ENCODE assay signal across 11 cellular contexts in the genomic region with DNA sequence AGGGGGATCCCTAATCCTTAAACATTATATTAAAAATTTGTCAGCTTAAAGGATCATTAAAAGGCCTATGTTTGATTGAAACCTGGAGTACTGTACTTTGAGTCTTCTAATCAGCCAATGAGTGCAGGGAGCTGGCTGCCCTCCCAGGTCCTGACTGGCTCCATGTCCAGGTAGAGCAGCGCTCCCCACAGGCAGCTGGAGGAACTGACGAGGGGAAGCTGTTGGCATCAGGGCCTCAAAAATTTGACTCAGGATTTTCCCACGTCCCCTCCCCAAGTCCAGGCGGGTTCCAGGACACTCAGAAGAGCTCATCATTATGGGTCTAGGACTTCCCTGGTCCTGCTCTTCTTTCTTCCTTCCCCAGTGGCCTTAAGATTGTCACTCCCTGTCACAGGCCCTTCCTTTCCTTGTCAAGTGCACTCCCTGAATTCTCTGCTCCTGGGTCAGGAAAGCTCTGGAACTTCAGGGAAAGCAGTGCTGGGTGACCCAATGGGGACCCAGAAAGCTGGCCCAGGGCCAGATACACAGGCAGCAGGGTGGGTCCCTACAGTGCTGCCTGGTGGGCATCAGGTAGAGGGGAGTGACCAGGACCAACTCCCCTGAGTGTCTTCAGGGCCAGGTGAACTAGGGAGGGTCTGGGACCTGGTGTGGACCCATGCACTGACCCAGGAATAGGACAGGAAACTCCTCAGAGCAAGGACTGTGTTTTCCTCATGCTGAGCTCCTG.
A peak's percentile ranks its signal among the peaks of the same experiment; 100 is the strongest.
DNase-seq lines count a peak whose midpoint lies in the region; ATAC-seq, FAIRE-seq and TF ChIP-seq lines count a peak whose summit lies in the region.
"Had no signal": no experiment of that assay in that cellular context is flagged by ENCODE, and none has a peak within 500 bp of the region (broad histone marks: within the 10 kb centered on the region; RNA-seq: fewer than 3 reads in every experiment).

No MANE protein-coding gene starts in this region.

- TF ChIP-seq RAD21 in H1 (IDR thresholded peaks at IDR 0.05 in 1 of 2, conservative IDR thresholded peaks at IDR 0.05 in 1 of 2; ENCODE audit: low read depth in 2 of 2, low read length in 2 of 2): peak; percentile 54 to 63

- H3K79me1 ChIP-seq in H1 (ENCODE audit: low read depth, low read length): no peaks in the 10 kb centered on the region

- peaks cover 26 to 51% of the 10 kb centered on the region in 2 experiments; a peak in 3 of 4 replicates for H3K9me3 ChIP-seq in H1 (ENCODE audit: insufficient read depth in 2 of 2, low read depth in 1 of 2, low read length in 1 of 2)

- intact Hi-C loops in activated CD8-positive, alpha-beta T cell treated with anti-CD3 and anti-CD28 coated beads for 36 hours (cut with micrococcal nuclease): loop anchor here (2.0 kb wide), 1 partner anchor 39 kb away; no protein-coding TSS in a partner anchor

- H3K36me3 Mint-ChIP-seq in activated CD8-positive, alpha-beta T cell treated with anti-CD3 and anti-CD28 coated beads for 36 hours (ENCODE audit: low read depth): no peaks in the 10 kb centered on the region
- H3K36me3 Mint-ChIP-seq in activated CD8-positive, alpha-beta T cell treated with anti-CD3 and anti-CD28 coated beads, Interleukin-2, amount 10 ng/mL, durations not matched to agents 7 days and 5 days (ENCODE audit: low read depth): no peaks in the 10 kb centered on the region
- H3K36me3 Mint-ChIP-seq in progenitor cell of endocrine pancreas (ENCODE audit: insufficient read depth) (no peaks in the 10 kb centered on the region), immature natural killer cell (no peaks in the 10 kb centered on the region)

- no peak overlapping the region for H4K91ac ChIP-seq in H1 (replicated peaks; ENCODE audit: insufficient read length, low read length)

- TF ChIP-seq EP300 in H1 (IDR thresholded peaks at IDR 0.05; ENCODE audit: borderline replicate concordance in 1 of 2, low read depth in 2 of 2, low read length in 2 of 2): no peak

- H3K79me2 ChIP-seq in H1 (ENCODE audit: control insufficient read depth in 1 of 2, insufficient read depth in 2 of 2, low read length in 2 of 2): no peaks in the 10 kb centered on the region
- H3K79me2 ChIP-seq: hepatocyte had no signal

- H2BK15ac ChIP-seq in H1 (ENCODE audit: low read length): no peak overlapping the region

- peak; percentile 45 for DNase-seq in activated CD8-positive, alpha-beta T cell treated with anti-CD3 and anti-CD28 coated beads for 36 hours
- no peak for DNase-seq in activated CD8-positive, alpha-beta T cell treated with anti-CD3 and anti-CD28 coated beads, Interleukin-2, amount 10 ng/mL, durations not matched to agents 7 days and 5 days
- DNase-seq in NCI-H69 (lab: John Stamatoyannopoulos, UW): peak; percentile 41
- DNase-seq in H1 (ENCODE audit: low read depth in 1 of 2, low spot score in 2 of 2): peak in 1 of 2 experiments; percentile 87
- DNase-seq in progenitor cell of endocrine pancreas (ENCODE audit: low spot score, unreplicated experiment): peak; percentile 8
- no peak for DNase-seq in immature natural killer cell
- DNase-seq: AML-193 had no signal

- H3K27ac ChIP-seq in H1 (ENCODE audit: low read depth, low read length): no peak overlapping the region

- H3K27ac Mint-ChIP-seq in activated CD8-positive, alpha-beta T cell treated with anti-CD3 and anti-CD28 coated beads for 36 hours: no peak overlapping the region
- no peak overlapping the region for H3K27ac Mint-ChIP-seq in activated CD8-positive, alpha-beta T cell treated with anti-CD3 and anti-CD28 coated beads, Interleukin-2, amount 10 ng/mL, durations not matched to agents 7 days and 5 days
- no peak overlapping the region for H3K27ac Mint-ChIP-seq in progenitor cell of endocrine pancreas
- no peak overlapping the region for H3K27ac Mint-ChIP-seq in immature natural killer cell
- H3K27ac Mint-ChIP-seq: activated CD4-positive, alpha-beta T cell treated with anti-CD3 and anti-CD28 coated beads, Interleukin-2, amount 10 ng/mL, durations not matched to agents 24 days and 14 days had no signal

- H2AK5ac ChIP-seq in H1 (ENCODE audit: low read depth, low read length): no peak overlapping the region

- H3K4me2 ChIP-seq in H1 (ENCODE audit: insufficient read depth in 1 of 2, low read depth in 2 of 2, low read length in 2 of 2): no peak overlapping the region
- H3K4me2 ChIP-seq: hepatocyte had no signal

- H3K14ac ChIP-seq in H1 (ENCODE audit: insufficient read length): no peak overlapping the region

- H3K27me3 ChIP-seq in H1 (replicated peaks in 1 of 4; ENCODE audit: control insufficient read depth in 3 of 4, extremely low read depth in 1 of 4, insufficient read depth in 3 of 4, low read length in 3 of 4): peaks cover 14 to 59% (median 33%) of the 10 kb centered on the region in 4 experiments
- H3K27me3 ChIP-seq: hepatocyte had no signal

- no peaks in the 10 kb centered on the region for H4K20me1 ChIP-seq in H1 (replicated peaks in 1 of 2; ENCODE audit: control insufficient read depth in 1 of 2, insufficient read depth in 2 of 2, low read length in 2 of 2)

- H2BK5ac ChIP-seq in H1 (ENCODE audit: low read depth, low read length): no peak overlapping the region

- H4K5ac ChIP-seq in H1 (ENCODE audit: insufficient read length, low read depth, low read length): no peak overlapping the region

- TF ChIP-seq POLR2A in H1 (IDR thresholded peaks at IDR 0.05; ENCODE audit: control extremely low read depth in 1 of 2, low read depth in 2 of 2, low read length in 2 of 2): no peak

- H3K23me2 ChIP-seq in H1 (ENCODE audit: low read depth, low read length): no peaks in the 10 kb centered on the region

- no peaks in the 10 kb centered on the region for H3K9me3 Mint-ChIP-seq in activated CD8-positive, alpha-beta T cell treated with anti-CD3 and anti-CD28 coated beads for 36 hours
- no peaks in the 10 kb centered on the region for H3K9me3 Mint-ChIP-seq in activated CD8-positive, alpha-beta T cell treated with anti-CD3 and anti-CD28 coated beads, Interleukin-2, amount 10 ng/mL, durations not matched to agents 7 days and 5 days (ENCODE audit: insufficient read depth)
- no peaks in the 10 kb centered on the region for H3K9me3 Mint-ChIP-seq in progenitor cell of endocrine pancreas (ENCODE audit: low read depth)
- no peaks in the 10 kb centered on the region for H3K9me3 Mint-ChIP-seq in immature natural killer cell
- H3K9me3 Mint-ChIP-seq: activated CD4-positive, alpha-beta T cell treated with anti-CD3 and anti-CD28 coated beads, Interleukin-2, amount 10 ng/mL, durations not matched to agents 24 days and 14 days had no signal

- no peak overlapping the region for H3K18ac ChIP-seq in H1 (ENCODE audit: extremely low read depth, low read length)

- FAIRE-seq in H1 (lab: Jason Lieb, UNC): no peak

- 46% methylated on average over 4 of the region's 4 CpGs; no CpG with 5 or more reads in 1 of the 2 experiments for WGBS in H1 (ENCODE audit: extremely low coverage in 1 of 2, insufficient coverage in 1 of 2, insufficient read length in 1 of 2, insufficient replicate concordance in 2 of 2, low coverage in 1 of 2, low lambda C conversion rate in 2 of 2, missing lambda C conversion rate in 1 of 2), 2 experiments

- CTCF ChIA-PET in activated CD8-positive, alpha-beta T cell treated with anti-CD3 and anti-CD28 coated beads for 36 hours (lab: Charles Lee): interaction anchor here (0.8 to 2.3 kb wide), 29 partner anchors 9 to 243 kb away, joined by 3 to 29 read pairs (median 6); no protein-coding TSS in a partner anchor
- CTCF ChIA-PET in activated CD8-positive, alpha-beta T cell treated with anti-CD3 and anti-CD28 coated beads, Interleukin-2, amount 10 ng/mL, durations not matched to agents 7 days and 5 days (lab: Charles Lee): interaction anchor here (0.8 to 2.9 kb wide), 19 partner anchors 8 to 247 kb away, joined by 3 to 23 read pairs (median 5); no protein-coding TSS in a partner anchor
- CTCF ChIA-PET in H1 (lab: Charles Lee; ENCODE audit: partially characterized antibody): interaction anchor here (0.6 to 1.5 kb wide), 9 partner anchors 18 to 296 kb away, joined by 3 to 5 read pairs (median 3); no protein-coding TSS in a partner anchor

- POLR2A ChIA-PET in activated CD8-positive, alpha-beta T cell treated with anti-CD3 and anti-CD28 coated beads for 36 hours (lab: Charles Lee): interaction anchor here (1.0 kb wide), 1 partner anchor 43 kb away, joined by 3 read pairs; no protein-coding TSS in a partner anchor
- POLR2A ChIA-PET in activated CD8-positive, alpha-beta T cell treated with anti-CD3 and anti-CD28 coated beads, Interleukin-2, amount 10 ng/mL, durations not matched to agents 7 days and 5 days (lab: Charles Lee): no interaction called here
- POLR2A ChIA-PET in H1 (lab: Charles Lee; ENCODE audit: partially characterized antibody): no interaction called here

- H3K4ac ChIP-seq in H1 (replicated peaks; ENCODE audit: insufficient read length, low read depth, low read length): no peak overlapping the region

- no peak overlapping the region for H3K56ac ChIP-seq in H1 (replicated peaks; ENCODE audit: insufficient read length, low read depth, low read length)

- H3K4me1 Mint-ChIP-seq in activated CD8-positive, alpha-beta T cell treated with anti-CD3 and anti-CD28 coated beads for 36 hours (ENCODE audit: low read depth): no peaks in the 10 kb centered on the region
- H3K4me1 Mint-ChIP-seq in activated CD8-positive, alpha-beta T cell treated with anti-CD3 and anti-CD28 coated beads, Interleukin-2, amount 10 ng/mL, durations not matched to agents 7 days and 5 days (ENCODE audit: low read depth): peaks cover 4% of the 10 kb centered on the region
- H3K4me1 Mint-ChIP-seq in progenitor cell of endocrine pancreas (ENCODE audit: low read depth) (no peaks in the 10 kb centered on the region), immature natural killer cell (peaks cover 0 to 6% of the 10 kb centered on the region in 2 donors)
- H3K4me1 Mint-ChIP-seq: activated CD4-positive, alpha-beta T cell treated with anti-CD3 and anti-CD28 coated beads, Interleukin-2, amount 10 ng/mL, durations not matched to agents 24 days and 14 days had no signal

- no peak overlapping the region for H2BK20ac ChIP-seq in H1 (ENCODE audit: low read length)

- no peaks in the 10 kb centered on the region for H3K4me1 ChIP-seq in H1 (replicated peaks in 1 of 4; ENCODE audit: control insufficient read depth in 3 of 4, insufficient read depth in 4 of 4, low read length in 3 of 4)

- no peak overlapping the region for H2BK120ac ChIP-seq in H1 (replicated peaks; ENCODE audit: low read depth, low read length)

- H3K23ac ChIP-seq in H1 (ENCODE audit: insufficient read length): no peak overlapping the region

- H3K4me3 Mint-ChIP-seq in activated CD8-positive, alpha-beta T cell treated with anti-CD3 and anti-CD28 coated beads for 36 hours: no peak overlapping the region
- no peak overlapping the region for H3K4me3 Mint-ChIP-seq in activated CD8-positive, alpha-beta T cell treated with anti-CD3 and anti-CD28 coated beads, Interleukin-2, amount 10 ng/mL, durations not matched to agents 7 days and 5 days
- H3K4me3 Mint-ChIP-seq in progenitor cell of endocrine pancreas (ENCODE audit: low read depth): no peak overlapping the region
- H3K4me3 Mint-ChIP-seq in immature natural killer cell: no peak overlapping the region
- H3K4me3 Mint-ChIP-seq: activated CD4-positive, alpha-beta T cell treated with anti-CD3 and anti-CD28 coated beads, Interleukin-2, amount 10 ng/mL, durations not matched to agents 24 days and 14 days had no signal

- H3K36me3 ChIP-seq in H1 (ENCODE audit: control insufficient read depth in 2 of 4, insufficient read depth in 4 of 4, low read length in 3 of 4): no peaks in the 10 kb centered on the region

- no peak overlapping the region for H3K4me3 ChIP-seq in H1 (ENCODE audit: extremely low read depth in 1 of 4, insufficient read depth in 2 of 4, low read depth in 3 of 4, low read length in 4 of 4)
- H3K4me3 ChIP-seq: hepatocyte had no signal

- peak; percentile 39 for ATAC-seq in activated CD8-positive, alpha-beta T cell treated with anti-CD3 and anti-CD28 coated beads for 36 hours
- ATAC-seq in activated CD8-positive, alpha-beta T cell treated with anti-CD3 and anti-CD28 coated beads, Interleukin-2, amount 10 ng/mL, durations not matched to agents 7 days and 5 days: no peak
- no peak for ATAC-seq in GM21447 (IDR thresholded peaks at IDR 0.05; ENCODE audit: unreplicated experiment)
- no peak for ATAC-seq in GM18907 (IDR thresholded peaks at IDR 0.05; ENCODE audit: unreplicated experiment)

- H2AFZ ChIP-seq in H1 (ENCODE audit: low read length): no peak overlapping the region
- H2AFZ ChIP-seq: hepatocyte had no signal

- H3K27me3 Mint-ChIP-seq in activated CD8-positive, alpha-beta T cell treated with anti-CD3 and anti-CD28 coated beads for 36 hours: no peaks in the 10 kb centered on the region
- H3K27me3 Mint-ChIP-seq in activated CD8-positive, alpha-beta T cell treated with anti-CD3 and anti-CD28 coated beads, Interleukin-2, amount 10 ng/mL, durations not matched to agents 7 days and 5 days (ENCODE audit: low read depth): no peaks in the 10 kb centered on the region
- H3K27me3 Mint-ChIP-seq in progenitor cell of endocrine pancreas (peaks cover 76% of the 10 kb centered on the region), immature natural killer cell (ENCODE audit: low read depth in 3 of 3) (peaks cover 2 to 3% (median 3%) of the 10 kb centered on the region in 3 donors)

- no peak overlapping the region for H3K9ac ChIP-seq in H1 (replicated peaks in 1 of 4; ENCODE audit: extremely low read depth in 1 of 4, low read depth in 3 of 4, low read length in 3 of 4)

- no peak for TF ChIP-seq CTCF in activated CD8-positive, alpha-beta T cell treated with anti-CD3 and anti-CD28 coated beads for 36 hours (IDR thresholded peaks at IDR 0.05)
- TF ChIP-seq CTCF in H1 (IDR thresholded peaks at IDR 0.05; ENCODE audit: control extremely low read depth in 1 of 3, insufficient read depth in 1 of 3, low read depth in 1 of 3, low read length in 3 of 3): peak; percentile 69 to 76 (median 74)
- peak; percentile 41 for TF ChIP-seq CTCF in progenitor cell of endocrine pancreas (IDR thresholded peaks at IDR 0.05; ENCODE audit: unreplicated experiment)

- no peak overlapping the region for H2BK12ac ChIP-seq in H1 (ENCODE audit: low read depth, low read length)

- no peak overlapping the region for H4K8ac ChIP-seq in H1 (ENCODE audit: extremely low read depth, insufficient read depth, low read length)

Comparison
In these comparisons a context has a peak if more than half of its experiments do, and no peak if none do; other contexts are left out.
1. DNase-seq: peak in activated CD8-positive, alpha-beta T cell treated with anti-CD3 and anti-CD28 coated beads for 36 hours (single experiment), NCI-H69 (single experiment) and progenitor cell of endocrine pancreas (single experiment); none in activated CD8-positive, alpha-beta T cell treated with anti-CD3 and anti-CD28 coated beads, Interleukin-2, amount 10 ng/mL, durations not matched to agents 7 days and 5 days (single experiment) and immature natural killer cell (0 of 3).